ENCODE assay signal across 8 cellular contexts in genomic region chr19:49640113-49640898, GRCh38. TPM values are rescaled to one million over a fixed set of nuclear protein-coding genes. Genes with fewer than 3 reads are reported as not detected.
DNase-seq lines count a peak whose midpoint lies in the region; ATAC-seq, FAIRE-seq and TF ChIP-seq lines count a peak whose summit lies in the region.

RRAS (minus strand) TSS chr19:49640143; CDS start chr19:49640098, 45 bp downstream.

- H3K9me3 Mint-ChIP-seq in T-helper 2 cell treated with Interferon-gamma antibody and Interleukin-4, amounts not matched to agents 5 μg/mL and 100 μg/mL, for 36 hours: no peaks in the 10 kb centered on the region
- peaks cover 1% of the 10 kb centered on the region for H3K9me3 Mint-ChIP-seq in astrocyte (ENCODE audit: unreplicated experiment)

- peak; percentile 80 for FAIRE-seq in astrocyte (lab: Jason Lieb, UNC)

- H3K27me3 ChIP-seq in astrocyte (ENCODE audit: insufficient read depth, low read length): no peaks in the 10 kb centered on the region
- no peaks in the 10 kb centered on the region for H3K27me3 ChIP-seq in right cardiac atrium (ENCODE audit: control insufficient read depth, insufficient read depth)
- H3K27me3 ChIP-seq in uterus: no peaks in the 10 kb centered on the region

- H3K4me1 Mint-ChIP-seq in T-helper 2 cell treated with Interferon-gamma antibody and Interleukin-4, amounts not matched to agents 5 μg/mL and 100 μg/mL, for 36 hours (ENCODE audit: low read depth): peaks cover 41% of the 10 kb centered on the region
- H3K4me1 Mint-ChIP-seq in astrocyte (ENCODE audit: low read depth, unreplicated experiment): peaks cover 32% of the 10 kb centered on the region

- H3K4me1 ChIP-seq in astrocyte (ENCODE audit: insufficient read depth, low read length) (peaks cover 40% of the 10 kb centered on the region), right cardiac atrium (ENCODE audit: control insufficient read depth, insufficient read depth, low read length) (peaks cover 4% of the 10 kb centered on the region), uterus (peaks cover 4 to 14% of the 10 kb centered on the region in 2 donors)

- peaks cover 21% of the 10 kb centered on the region for H4K20me1 ChIP-seq in astrocyte (ENCODE audit: insufficient read depth, low read length)

- TF ChIP-seq CTCF in astrocyte (IDR thresholded peaks at IDR 0.05; ENCODE audit: insufficient read depth, low read depth, low read length): no peak
- peak in 1 of 4 experiments; percentile 25 for TF ChIP-seq CTCF in uterus (IDR thresholded peaks at IDR 0.05)

- H3K79me2 ChIP-seq in astrocyte (ENCODE audit: insufficient read depth, low read length): peaks cover 42% of the 10 kb centered on the region

- peak within 1 kb of the TSS; percentile 79 for H3K4me3 ChIP-seq in astrocyte (ENCODE audit: insufficient read depth, low read depth, low read length)
- H3K4me3 ChIP-seq in right cardiac atrium (ENCODE audit: low read length): peak within 1 kb of the TSS; percentile 73
- peak within 1 kb of the TSS; percentile 72 to 91 for H3K4me3 ChIP-seq in uterus

- H3K27me3 Mint-ChIP-seq in T-helper 2 cell treated with Interferon-gamma antibody and Interleukin-4, amounts not matched to agents 5 μg/mL and 100 μg/mL, for 36 hours (ENCODE audit: low read depth): peaks cover 5% of the 10 kb centered on the region
- H3K27me3 Mint-ChIP-seq in astrocyte (ENCODE audit: low read depth, unreplicated experiment): no peaks in the 10 kb centered on the region

- peaks cover 2% of the 10 kb centered on the region for H3K36me3 Mint-ChIP-seq in T-helper 2 cell treated with Interferon-gamma antibody and Interleukin-4, amounts not matched to agents 5 μg/mL and 100 μg/mL, for 36 hours (ENCODE audit: low read depth)
- H3K36me3 Mint-ChIP-seq in astrocyte (ENCODE audit: low read depth, unreplicated experiment): peaks cover 3% of the 10 kb centered on the region

- peak; percentile 75 to 93 for TF ChIP-seq POLR2A in uterus (IDR thresholded peaks at IDR 0.05)

- peak within 1 kb of the TSS; percentile 96 for H3K4me3 Mint-ChIP-seq in T-helper 2 cell treated with Interferon-gamma antibody and Interleukin-4, amounts not matched to agents 5 μg/mL and 100 μg/mL, for 36 hours
- peak within 1 kb of the TSS; percentile 100 for H3K4me3 Mint-ChIP-seq in astrocyte (ENCODE audit: unreplicated experiment)

- H3K36me3 ChIP-seq in astrocyte (ENCODE audit: insufficient read depth, low read length) (no peaks in the 10 kb centered on the region), uterus (no peaks in the 10 kb centered on the region)

- peak; percentile 98 for DNase-seq in NCI-H187 treated with DMSO at 0.1 percent for 48 hours (lab: John Stamatoyannopoulos, UW)
- DNase-seq in T-helper 2 cell treated with Interferon-gamma antibody and Interleukin-4, amounts not matched to agents 5 μg/mL and 100 μg/mL, for 36 hours (ENCODE audit: low spot score): peak; percentile 100
- DNase-seq in astrocyte (ENCODE audit: low read depth): peak; percentile 99
- DNase-seq in right cardiac atrium: peak; percentile 100
- peak; percentile 99 for DNase-seq in pulmonary artery endothelial cell (ENCODE audit: low read depth, low spot score)
- DNase-seq in uterus: peak; percentile 99 to 100

- WGBS in right cardiac atrium: under 1% methylated on average over 51 of the region's 51 CpGs

- no peaks in the 10 kb centered on the region for H3K9me3 ChIP-seq in astrocyte (ENCODE audit: insufficient read depth, low read depth, low read length)
- no peaks in the 10 kb centered on the region for H3K9me3 ChIP-seq in right cardiac atrium (ENCODE audit: control insufficient read depth, low read length)
- H3K9me3 ChIP-seq in uterus: no peaks in the 10 kb centered on the region

- H3K4me2 ChIP-seq in astrocyte (ENCODE audit: low read length): peak within 1 kb of the TSS; percentile 96

- H3K9ac ChIP-seq in astrocyte (ENCODE audit: low read length): peak within 1 kb of the TSS; percentile 100

- H3K27ac Mint-ChIP-seq in T-helper 2 cell treated with Interferon-gamma antibody and Interleukin-4, amounts not matched to agents 5 μg/mL and 100 μg/mL, for 36 hours: peak within 1 kb of the TSS; percentile 97
- peak within 1 kb of the TSS; percentile 100 for H3K27ac Mint-ChIP-seq in astrocyte (ENCODE audit: unreplicated experiment)

- ATAC-seq in GM18499 (IDR thresholded peaks at IDR 0.05; ENCODE audit: insufficient read depth, unreplicated experiment) (peak; percentile 46), HG02943 (IDR thresholded peaks at IDR 0.05; ENCODE audit: low read depth, unreplicated experiment) (peak; percentile 65), right cardiac atrium (peak; percentile 79 to 82)

- H3K27ac ChIP-seq in astrocyte (ENCODE audit: low read depth, low read length) (peak within 1 kb of the TSS; percentile 99), right cardiac atrium (ENCODE audit: low read length) (peak within 1 kb of the TSS; percentile 99), uterus (peak within 1 kb of the TSS; percentile 97 to 99)

- intact Hi-C loops in right cardiac atrium (cut with DNase I): no loop called here
- intact Hi-C loops in uterus (cut with DNase I; ENCODE audit: low total_unique reads): no loop called here

- H2AFZ ChIP-seq in astrocyte (ENCODE audit: low read depth, low read length): no peak within 1 kb of the TSS

RNA-seq across cellular contexts. Expression of gene RRAS, which starts in this region (rescaled TPM):
- total RNA-seq in astrocyte: 94.7 and 104 TPM in 2 replicates
- total RNA-seq in right cardiac atrium: 100 to 1,000 TPM in 1 of 4 donors, 10 to 100 TPM in 3; 76.7 to 106 (median 85.3) TPM
- polyA plus RNA-seq in right cardiac atrium: 153 TPM
- 45.8 and 54.9 TPM in 2 replicates for total RNA-seq in pulmonary artery endothelial cell
- total RNA-seq in uterus: 100 to 1,000 TPM in 1 of 4 donors, 10 to 100 TPM in 3; 17.1 to 106 (median 47.7) TPM

Comparison
In these comparisons a context has a peak if more than half of its experiments do, and no peak if none do; other contexts are left out.
1. Peak in every context shown above with its lines: DNase-seq, ATAC-seq, H3K4me3 ChIP-seq and H3K27ac ChIP-seq.